In the genomic region with DNA sequence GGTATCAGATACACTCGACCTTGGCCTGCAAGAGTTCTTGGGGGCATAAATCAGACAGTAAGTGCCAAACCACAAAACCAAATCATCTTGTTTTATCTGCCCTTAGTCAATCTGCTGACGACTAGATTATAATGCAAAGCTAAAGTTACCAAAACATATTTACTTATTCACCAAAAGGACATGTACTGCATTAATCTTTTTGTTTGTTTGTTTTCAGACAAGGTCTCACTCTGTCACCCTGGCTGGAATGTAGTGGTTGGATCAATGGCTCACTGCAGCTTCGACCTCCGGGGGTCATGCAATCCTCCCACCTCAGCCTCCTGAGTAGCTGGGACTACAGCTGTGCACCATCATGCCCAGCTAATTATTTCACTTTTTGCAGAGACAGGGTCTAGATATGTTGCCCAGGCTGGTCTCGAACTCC, we compare ENCODE assay signal across 1 cellular context.
TF ChIP-seq lines count a peak whose summit lies in the region.

No MANE protein-coding gene starts in this region.

TF ChIP-seq in GM23338, 12 proteins besides CTCF, POLR2A, EP300 and RAD21 (continued from another document):
- TF ChIP-seq, protein P1, sequence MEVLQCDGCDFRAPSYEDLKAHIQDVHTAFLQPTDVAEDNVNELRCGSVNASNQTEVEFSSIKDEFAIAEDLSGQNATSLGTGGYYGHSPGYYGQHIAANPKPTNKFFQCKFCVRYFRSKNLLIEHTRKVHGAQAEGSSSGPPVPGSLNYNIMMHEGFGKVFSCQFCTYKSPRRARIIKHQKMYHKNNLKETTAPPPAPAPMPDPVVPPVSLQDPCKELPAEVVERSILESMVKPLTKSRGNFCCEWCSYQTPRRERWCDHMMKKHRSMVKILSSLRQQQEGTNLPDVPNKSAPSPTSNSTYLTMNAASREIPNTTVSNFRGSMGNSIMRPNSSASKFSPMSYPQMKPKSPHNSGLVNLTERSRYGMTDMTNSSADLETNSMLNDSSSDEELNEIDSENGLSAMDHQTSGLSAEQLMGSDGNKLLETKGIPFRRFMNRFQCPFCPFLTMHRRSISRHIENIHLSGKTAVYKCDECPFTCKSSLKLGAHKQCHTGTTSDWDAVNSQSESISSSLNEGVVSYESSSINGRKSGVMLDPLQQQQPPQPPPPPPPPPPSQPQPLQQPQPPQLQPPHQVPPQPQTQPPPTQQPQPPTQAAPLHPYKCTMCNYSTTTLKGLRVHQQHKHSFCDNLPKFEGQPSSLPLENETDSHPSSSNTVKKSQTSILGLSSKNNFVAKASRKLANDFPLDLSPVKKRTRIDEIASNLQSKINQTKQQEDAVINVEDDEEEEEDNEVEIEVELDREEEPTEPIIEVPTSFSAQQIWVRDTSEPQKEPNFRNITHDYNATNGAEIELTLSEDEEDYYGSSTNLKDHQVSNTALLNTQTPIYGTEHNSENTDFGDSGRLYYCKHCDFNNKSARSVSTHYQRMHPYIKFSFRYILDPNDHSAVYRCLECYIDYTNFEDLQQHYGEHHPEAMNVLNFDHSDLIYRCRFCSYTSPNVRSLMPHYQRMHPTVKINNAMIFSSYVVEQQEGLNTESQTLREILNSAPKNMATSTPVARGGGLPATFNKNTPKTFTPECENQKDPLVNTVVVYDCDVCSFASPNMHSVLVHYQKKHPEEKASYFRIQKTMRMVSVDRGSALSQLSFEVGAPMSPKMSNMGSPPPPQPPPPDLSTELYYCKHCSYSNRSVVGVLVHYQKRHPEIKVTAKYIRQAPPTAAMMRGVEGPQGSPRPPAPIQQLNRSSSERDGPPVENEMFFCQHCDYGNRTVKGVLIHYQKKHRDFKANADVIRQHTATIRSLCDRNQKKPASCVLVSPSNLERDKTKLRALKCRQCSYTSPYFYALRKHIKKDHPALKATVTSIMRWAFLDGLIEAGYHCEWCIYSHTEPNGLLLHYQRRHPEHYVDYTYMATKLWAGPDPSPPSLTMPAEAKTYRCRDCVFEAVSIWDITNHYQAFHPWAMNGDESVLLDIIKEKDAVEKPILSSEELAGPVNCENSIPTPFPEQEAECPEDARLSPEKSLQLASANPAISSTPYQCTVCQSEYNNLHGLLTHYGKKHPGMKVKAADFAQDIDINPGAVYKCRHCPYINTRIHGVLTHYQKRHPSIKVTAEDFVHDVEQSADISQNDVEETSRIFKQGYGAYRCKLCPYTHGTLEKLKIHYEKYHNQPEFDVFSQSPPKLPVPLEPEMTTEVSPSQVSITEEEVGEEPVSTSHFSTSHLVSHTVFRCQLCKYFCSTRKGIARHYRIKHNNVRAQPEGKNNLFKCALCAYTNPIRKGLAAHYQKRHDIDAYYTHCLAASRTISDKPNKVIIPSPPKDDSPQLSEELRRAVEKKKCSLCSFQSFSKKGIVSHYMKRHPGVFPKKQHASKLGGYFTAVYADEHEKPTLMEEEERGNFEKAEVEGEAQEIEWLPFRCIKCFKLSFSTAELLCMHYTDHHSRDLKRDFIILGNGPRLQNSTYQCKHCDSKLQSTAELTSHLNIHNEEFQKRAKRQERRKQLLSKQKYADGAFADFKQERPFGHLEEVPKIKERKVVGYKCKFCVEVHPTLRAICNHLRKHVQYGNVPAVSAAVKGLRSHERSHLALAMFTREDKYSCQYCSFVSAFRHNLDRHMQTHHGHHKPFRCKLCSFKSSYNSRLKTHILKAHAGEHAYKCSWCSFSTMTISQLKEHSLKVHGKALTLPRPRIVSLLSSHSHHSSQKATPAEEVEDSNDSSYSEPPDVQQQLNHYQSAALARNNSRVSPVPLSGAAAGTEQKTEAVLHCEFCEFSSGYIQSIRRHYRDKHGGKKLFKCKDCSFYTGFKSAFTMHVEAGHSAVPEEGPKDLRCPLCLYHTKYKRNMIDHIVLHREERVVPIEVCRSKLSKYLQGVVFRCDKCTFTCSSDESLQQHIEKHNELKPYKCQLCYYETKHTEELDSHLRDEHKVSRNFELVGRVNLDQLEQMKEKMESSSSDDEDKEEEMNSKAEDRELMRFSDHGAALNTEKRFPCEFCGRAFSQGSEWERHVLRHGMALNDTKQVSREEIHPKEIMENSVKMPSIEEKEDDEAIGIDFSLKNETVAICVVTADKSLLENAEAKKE (CRISPR knock-in tag; IDR thresholded peaks at IDR 0.05): no peak
- TF ChIP-seq, protein P2, sequence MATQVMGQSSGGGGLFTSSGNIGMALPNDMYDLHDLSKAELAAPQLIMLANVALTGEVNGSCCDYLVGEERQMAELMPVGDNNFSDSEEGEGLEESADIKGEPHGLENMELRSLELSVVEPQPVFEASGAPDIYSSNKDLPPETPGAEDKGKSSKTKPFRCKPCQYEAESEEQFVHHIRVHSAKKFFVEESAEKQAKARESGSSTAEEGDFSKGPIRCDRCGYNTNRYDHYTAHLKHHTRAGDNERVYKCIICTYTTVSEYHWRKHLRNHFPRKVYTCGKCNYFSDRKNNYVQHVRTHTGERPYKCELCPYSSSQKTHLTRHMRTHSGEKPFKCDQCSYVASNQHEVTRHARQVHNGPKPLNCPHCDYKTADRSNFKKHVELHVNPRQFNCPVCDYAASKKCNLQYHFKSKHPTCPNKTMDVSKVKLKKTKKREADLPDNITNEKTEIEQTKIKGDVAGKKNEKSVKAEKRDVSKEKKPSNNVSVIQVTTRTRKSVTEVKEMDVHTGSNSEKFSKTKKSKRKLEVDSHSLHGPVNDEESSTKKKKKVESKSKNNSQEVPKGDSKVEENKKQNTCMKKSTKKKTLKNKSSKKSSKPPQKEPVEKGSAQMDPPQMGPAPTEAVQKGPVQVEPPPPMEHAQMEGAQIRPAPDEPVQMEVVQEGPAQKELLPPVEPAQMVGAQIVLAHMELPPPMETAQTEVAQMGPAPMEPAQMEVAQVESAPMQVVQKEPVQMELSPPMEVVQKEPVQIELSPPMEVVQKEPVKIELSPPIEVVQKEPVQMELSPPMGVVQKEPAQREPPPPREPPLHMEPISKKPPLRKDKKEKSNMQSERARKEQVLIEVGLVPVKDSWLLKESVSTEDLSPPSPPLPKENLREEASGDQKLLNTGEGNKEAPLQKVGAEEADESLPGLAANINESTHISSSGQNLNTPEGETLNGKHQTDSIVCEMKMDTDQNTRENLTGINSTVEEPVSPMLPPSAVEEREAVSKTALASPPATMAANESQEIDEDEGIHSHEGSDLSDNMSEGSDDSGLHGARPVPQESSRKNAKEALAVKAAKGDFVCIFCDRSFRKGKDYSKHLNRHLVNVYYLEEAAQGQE (IDR thresholded peaks at IDR 0.05; ENCODE audit: unreplicated experiment): no peak
- no peak for TF ChIP-seq JUNB (IDR thresholded peaks at IDR 0.05; ENCODE audit: unreplicated experiment)
